15 cellular contexts compared by ENCODE assay signal in genomic region chr2:156562136-156562535, GRCh38.
DNase-seq lines count a peak whose midpoint lies in the region; ATAC-seq and TF ChIP-seq lines count a peak whose summit lies in the region.
"Had no signal": no experiment of that assay in that cellular context is flagged by ENCODE, and none has a peak within 500 bp of the region (broad histone marks: within the 10 kb centered on the region; RNA-seq: fewer than 3 reads in every experiment).

No MANE protein-coding gene starts in this region.

- H3K27me3 Mint-ChIP-seq in glutamatergic neuron (ENCODE audit: unreplicated experiment) = no peaks in the 10 kb centered on the region
- H3K27me3 Mint-ChIP-seq: CD8-positive, alpha-beta memory T cell had no signal

- peaks cover 16% of the 10 kb centered on the region for H3K4me1 Mint-ChIP-seq in glutamatergic neuron (ENCODE audit: low read depth, unreplicated experiment)
- no peaks in the 10 kb centered on the region for H3K4me1 Mint-ChIP-seq in stimulated activated effector memory CD8-positive, alpha-beta T cell treated with anti-CD3 and anti-CD28 coated beads, Interleukin-12 subunit alpha, Interleukin-12 subunit beta, amount 100 ng/mL, for 72 hours
- H3K4me1 Mint-ChIP-seq: nephron had no signal

- peaks cover 2% of the 10 kb centered on the region for H3K9me3 Mint-ChIP-seq in glutamatergic neuron (ENCODE audit: unreplicated experiment)
- no peaks in the 10 kb centered on the region for H3K9me3 Mint-ChIP-seq in stimulated activated effector memory CD8-positive, alpha-beta T cell treated with anti-CD3 and anti-CD28 coated beads, Interleukin-12 subunit alpha, Interleukin-12 subunit beta, amount 100 ng/mL, for 72 hours
- H3K9me3 Mint-ChIP-seq: CD8-positive, alpha-beta memory T cell; nephron; T-helper 1 cell treated with Interleukin-12 subunit alpha and Interleukin-12 subunit beta and Interleukin-4 antibody, amounts not matched to agents 30 μg/mL and 1 μg/mL, for 36 hours had no signal

- no peak for TF ChIP-seq CTCF in glutamatergic neuron (IDR thresholded peaks at IDR 0.05; ENCODE audit: partially characterized antibody, unreplicated experiment)

- H3K36me3 Mint-ChIP-seq in glutamatergic neuron (ENCODE audit: unreplicated experiment) = no peaks in the 10 kb centered on the region
- peaks cover 21% of the 10 kb centered on the region for H3K36me3 Mint-ChIP-seq in stimulated activated effector memory CD8-positive, alpha-beta T cell treated with anti-CD3 and anti-CD28 coated beads, Interleukin-12 subunit alpha, Interleukin-12 subunit beta, amount 100 ng/mL, for 72 hours

- no peak overlapping the region for H3K4me3 Mint-ChIP-seq in glutamatergic neuron (ENCODE audit: unreplicated experiment)
- no peak overlapping the region for H3K4me3 Mint-ChIP-seq in stimulated activated effector memory CD8-positive, alpha-beta T cell treated with anti-CD3 and anti-CD28 coated beads, Interleukin-12 subunit alpha, Interleukin-12 subunit beta, amount 100 ng/mL, for 72 hours
- H3K4me3 Mint-ChIP-seq: CD8-positive, alpha-beta memory T cell; nephron; T-helper 1 cell treated with Interleukin-12 subunit alpha and Interleukin-12 subunit beta and Interleukin-4 antibody, amounts not matched to agents 30 μg/mL and 1 μg/mL, for 36 hours had no signal

- ATAC-seq in HG03378 (IDR thresholded peaks at IDR 0.05; ENCODE audit: unreplicated experiment) (no peak), GM19455 (IDR thresholded peaks at IDR 0.05; ENCODE audit: unreplicated experiment) (no peak)
- no peak for ATAC-seq in stimulated activated effector memory CD8-positive, alpha-beta T cell treated with anti-CD3 and anti-CD28 coated beads, Interleukin-12 subunit alpha, Interleukin-12 subunit beta, amount 100 ng/mL, for 72 hours
- ATAC-seq: activated CD4-positive, CD25-positive, alpha-beta regulatory T cell treated with anti-CD3 and anti-CD28 coated beads, Interleukin-2, amount 50 U/mL, for 24 hours; Right ventricle myocardium inferior had no signal

- H3K27ac Mint-ChIP-seq in glutamatergic neuron (ENCODE audit: unreplicated experiment) = peak overlapping the region; percentile 17
- H3K27ac Mint-ChIP-seq in stimulated activated effector memory CD8-positive, alpha-beta T cell treated with anti-CD3 and anti-CD28 coated beads, Interleukin-12 subunit alpha, Interleukin-12 subunit beta, amount 100 ng/mL, for 72 hours = no peak overlapping the region
- H3K27ac Mint-ChIP-seq: CD8-positive, alpha-beta memory T cell; nephron; T-helper 1 cell treated with Interleukin-12 subunit alpha and Interleukin-12 subunit beta and Interleukin-4 antibody, amounts not matched to agents 30 μg/mL and 1 μg/mL, for 36 hours had no signal

- peak; percentile 71 for DNase-seq in DMS79 treated with DMSO at 0.1 percent for 48 hours (lab: John Stamatoyannopoulos, UW)
- peak; percentile 42 for DNase-seq in NCI-H1694 treated with DMSO at 0.1 percent for 48 hours (lab: John Stamatoyannopoulos, UW)
- peak; percentile 92 for DNase-seq in NCI-H748 (lab: John Stamatoyannopoulos, UW; ENCODE audit: unreplicated experiment)
- no peak for DNase-seq in glutamatergic neuron
- no peak for DNase-seq in cortex of kidney (lab: John Stamatoyannopoulos, UW)
- DNase-seq in stimulated activated effector memory CD8-positive, alpha-beta T cell treated with anti-CD3 and anti-CD28 coated beads, Interleukin-12 subunit alpha, Interleukin-12 subunit beta, amount 100 ng/mL, for 72 hours (ENCODE audit: low spot score in 2 of 2) = no peak
- DNase-seq: CD8-positive, alpha-beta memory T cell; effector CD4-positive, alpha-beta T cell; heart left ventricle had no signal

Comparison
In these comparisons a context has a peak if more than half of its experiments do, and no peak if none do; other contexts are left out.
1. DNase-seq: peak in DMS79 treated with DMSO at 0.1 percent for 48 hours (single experiment), NCI-H1694 treated with DMSO at 0.1 percent for 48 hours (single experiment) and NCI-H748 (single experiment); none in glutamatergic neuron (single experiment), cortex of kidney (single experiment) and stimulated activated effector memory CD8-positive, alpha-beta T cell treated with anti-CD3 and anti-CD28 coated beads, Interleukin-12 subunit alpha, Interleukin-12 subunit beta, amount 100 ng/mL, for 72 hours (0 of 2).